In genomic region chr19:49339364-49340068, GRCh38 we compare ENCODE assay signal across 9 cellular contexts. TPM values are rescaled to one million over a fixed set of nuclear protein-coding genes. Genes with fewer than 3 reads are reported as not detected.
DNase-seq lines count a peak whose midpoint lies in the region; ATAC-seq, FAIRE-seq and TF ChIP-seq lines count a peak whose summit lies in the region.
"Had no signal": no experiment of that assay in that cellular context is flagged by ENCODE, and none has a peak within 500 bp of the region (broad histone marks: within the 10 kb centered on the region; RNA-seq: fewer than 3 reads in every experiment).

No MANE protein-coding gene starts in this region.

- POLR2A ChIA-PET in CD8-positive, alpha-beta T cell (lab: Charles Lee): interaction anchor here (0.5 kb wide), 1 partner anchor 150 kb away, joined by 3 read pairs; no protein-coding TSS in a partner anchor
- POLR2A ChIA-PET in HepG2 (lab: Yijun Ruan, JAX): interaction anchor here (0.6 to 1.1 kb wide), 2 partner anchors 8 to 427 kb away, joined by 3 to 4 read pairs; partner anchors contain the start of gene AP2A1

- BruUV-seq in HepG2 (replicated peaks; lab: Mats Ljungman, UMichigan): no TSS peak

- H3K36me3 ChIP-seq in CD8-positive, alpha-beta T cell (ENCODE audit: insufficient read depth, low read length): peaks cover 12% of the 10 kb centered on the region
- peaks cover 35% of the 10 kb centered on the region for H3K36me3 ChIP-seq in ectodermal cell (ENCODE audit: control insufficient read depth, insufficient read depth, low read length)
- H3K36me3 ChIP-seq in HepG2 (replicated peaks in 1 of 2; ENCODE audit: control insufficient read depth in 1 of 2, insufficient read depth in 2 of 2, low read length in 2 of 2): peaks cover 0 to 2% of the 10 kb centered on the region in 2 experiments; a peak in 1 of 5 replicates

- no peaks in the 10 kb centered on the region for H3K9me3 Mint-ChIP-seq in CD8-positive, alpha-beta T cell
- no peaks in the 10 kb centered on the region for H3K9me3 Mint-ChIP-seq in activated T-helper 17 cell treated with anti-CD3 and anti-CD28 coated beads, Interleukin-2, amount 50 U/mL, for 72 hours

- H3K27me3 ChIP-seq in CD8-positive, alpha-beta T cell (ENCODE audit: insufficient read depth, low read length): no peaks in the 10 kb centered on the region
- peaks cover 11% of the 10 kb centered on the region for H3K27me3 ChIP-seq in ectodermal cell (ENCODE audit: control insufficient read depth, insufficient read depth, low read length, poor library complexity, severe bottlenecking)
- no peaks in the 10 kb centered on the region for H3K27me3 ChIP-seq in HepG2 (ENCODE audit: control insufficient read depth in 1 of 2, insufficient read depth in 2 of 2, low read length in 2 of 2)
- H3K27me3 ChIP-seq: neutrophil had no signal

- H3K4me2 ChIP-seq in HepG2 (ENCODE audit: low read depth, low read length): no peak overlapping the region

- TF ChIP-seq POLR2A in HepG2 (IDR thresholded peaks at IDR 0.05; ENCODE audit: insufficient read depth in 1 of 2, low read depth in 2 of 2, low read length in 2 of 2): no peak

- H3K27ac Mint-ChIP-seq in CD8-positive, alpha-beta T cell: peak overlapping the region; percentile 63
- no peak overlapping the region for H3K27ac Mint-ChIP-seq in activated T-helper 17 cell treated with anti-CD3 and anti-CD28 coated beads, Interleukin-2, amount 50 U/mL, for 72 hours

- no peak overlapping the region for H3K4me3 ChIP-seq in CD8-positive, alpha-beta T cell (ENCODE audit: low read depth, low read length)
- H3K4me3 ChIP-seq in ectodermal cell (ENCODE audit: insufficient read depth, low read depth, low read length) (no peak overlapping the region), HepG2 (replicated peaks in 1 of 3; ENCODE audit: insufficient read depth in 1 of 3, low read depth in 2 of 3, low read length in 3 of 3) (no peak overlapping the region; a peak in 1 of 6 replicates)

- no peak for TF ChIP-seq RAD21 in HepG2 (CRISPR knock-in tag; IDR thresholded peaks at IDR 0.05)

- 11 to 12% methylated on average over 45 of the region's 45 CpGs for WGBS in ectodermal cell, 2 experiments
- 95% methylated on average over 29 of the region's 45 CpGs for WGBS in HepG2 (ENCODE audit: low lambda C conversion rate)

- peaks cover 55% of the 10 kb centered on the region for H3K36me3 Mint-ChIP-seq in CD8-positive, alpha-beta T cell
- peaks cover 53% of the 10 kb centered on the region for H3K36me3 Mint-ChIP-seq in activated T-helper 17 cell treated with anti-CD3 and anti-CD28 coated beads, Interleukin-2, amount 50 U/mL, for 72 hours (ENCODE audit: low read depth)

- in situ Hi-C loops in HepG2 (cut with HindIII; ENCODE audit: extremely low pct_ligation_motif_present, low pct_unique_long_range_greater_than_20kb): no loop called here

- H4K20me1 ChIP-seq in HepG2 (ENCODE audit: insufficient read depth, low read length): no peaks in the 10 kb centered on the region

- no peaks in the 10 kb centered on the region for H3K79me2 ChIP-seq in HepG2 (ENCODE audit: insufficient read depth, low read length)

- H3K4me3 Mint-ChIP-seq in CD8-positive, alpha-beta T cell: no peak overlapping the region
- H3K4me3 Mint-ChIP-seq in activated T-helper 17 cell treated with anti-CD3 and anti-CD28 coated beads, Interleukin-2, amount 50 U/mL, for 72 hours: no peak overlapping the region

- peaks cover 33% of the 10 kb centered on the region for H3K4me1 ChIP-seq in CD8-positive, alpha-beta T cell (ENCODE audit: insufficient read depth, low read length)
- H3K4me1 ChIP-seq in ectodermal cell (ENCODE audit: control insufficient read depth, insufficient read depth, low read length) (peaks cover 13% of the 10 kb centered on the region), HepG2 (ENCODE audit: insufficient read depth, low read length) (peaks cover 15% of the 10 kb centered on the region)

- H3K9ac ChIP-seq in HepG2 (ENCODE audit: insufficient read depth, low read depth, low read length): no peak overlapping the region

- FAIRE-seq in HepG2 (lab: Jason Lieb, UNC): no peak

- no peaks in the 10 kb centered on the region for H3K9me3 ChIP-seq in CD8-positive, alpha-beta T cell (ENCODE audit: low read length)
- H3K9me3 ChIP-seq in ectodermal cell (ENCODE audit: control insufficient read depth, low read length) (no peaks in the 10 kb centered on the region), HepG2 (ENCODE audit: low read length) (no peaks in the 10 kb centered on the region)
- H3K9me3 ChIP-seq: neutrophil had no signal

- no peak for ATAC-seq in CD8-positive, alpha-beta T cell
- ATAC-seq in HepG2 (no peak), HG03457 (IDR thresholded peaks at IDR 0.05; ENCODE audit: unreplicated experiment) (no peak)
- no peak for ATAC-seq in activated T-helper 17 cell treated with anti-CD3 and anti-CD28 coated beads, Interleukin-2, amount 50 U/mL, for 72 hours (replicated peaks)

- peaks cover 46% of the 10 kb centered on the region for H3K4me1 Mint-ChIP-seq in CD8-positive, alpha-beta T cell (ENCODE audit: low read depth)
- peaks cover 23% of the 10 kb centered on the region for H3K4me1 Mint-ChIP-seq in activated T-helper 17 cell treated with anti-CD3 and anti-CD28 coated beads, Interleukin-2, amount 50 U/mL, for 72 hours

- no peaks in the 10 kb centered on the region for H3K27me3 Mint-ChIP-seq in CD8-positive, alpha-beta T cell (ENCODE audit: low read depth)
- no peaks in the 10 kb centered on the region for H3K27me3 Mint-ChIP-seq in activated T-helper 17 cell treated with anti-CD3 and anti-CD28 coated beads, Interleukin-2, amount 50 U/mL, for 72 hours

- CTCF ChIA-PET in CD8-positive, alpha-beta T cell (lab: Charles Lee): no interaction called here
- CTCF ChIA-PET in HepG2 (lab: Yijun Ruan, JAX; ENCODE audit: low intra/inter-chr PET ratio, low total read pairs): no interaction called here

- DNase-seq in CD8-positive, alpha-beta T cell: no peak
- peak; percentile 90 for DNase-seq in NCI-H2227 (lab: John Stamatoyannopoulos, UW; ENCODE audit: unreplicated experiment)
- no peak for DNase-seq in HepG2 (ENCODE audit: low spot score)
- DNase-seq in superior temporal gyrus (ENCODE audit: extremely low spot score): peak; percentile 60
- DNase-seq in NCI-H1694 (lab: John Stamatoyannopoulos, UW): no peak

- no peak for TF ChIP-seq CTCF in CD8-positive, alpha-beta T cell (IDR thresholded peaks at IDR 0.05)
- no peak for TF ChIP-seq CTCF in HepG2 (CRISPR knock-in tag; IDR thresholded peaks at IDR 0.05)

- intact Hi-C loops in CD8-positive, alpha-beta T cell (cut with DNase I, micrococcal nuclease): no loop called here
- intact Hi-C loops in HepG2 (cut with micrococcal nuclease; ENCODE audit: unreplicated experiment): no loop called here

- TF ChIP-seq EP300 in HepG2 (IDR thresholded peaks at IDR 0.05; ENCODE audit: low read depth in 2 of 2, low read length in 2 of 2) (no peak), HepG2 (CRISPR knock-in tag; IDR thresholded peaks at IDR 0.05; ENCODE audit: borderline replicate concordance) (no peak)

- H3K27ac ChIP-seq in CD8-positive, alpha-beta T cell (ENCODE audit: low read depth, low read length): no peak overlapping the region
- H3K27ac ChIP-seq in ectodermal cell (ENCODE audit: insufficient read depth, low read depth, low read length, poor library complexity, severe bottlenecking) (peak overlapping the region; percentile 62), HepG2 (ENCODE audit: extremely low read length, insufficient read depth, low read length) (no peak overlapping the region)

- H2AFZ ChIP-seq in HepG2 (ENCODE audit: low read length): no peak overlapping the region

RNA-seq across cellular contexts. Expression of gene CD37, which starts 4.3 kb away (rescaled TPM):
- 100 to 1,000 TPM; 279 to 281 TPM for total RNA-seq in CD8-positive, alpha-beta T cell
- polyA plus RNA-seq in ectodermal cell (2013, experiment 1 of 4): not detected
- not detected for polyA plus RNA-seq in ectodermal cell (2013, experiment 2 of 4)
- not detected for polyA plus RNA-seq in ectodermal cell (2013, experiment 3 of 4)
- polyA plus RNA-seq in ectodermal cell (2013, experiment 4 of 4): not detected
- total RNA-seq in HepG2 (2016; rRNA removed; fragmentation: Illumina TruSeq; extraction: Trizol): not detected in 2 replicates
- not detected in 2 replicates for total RNA-seq in HepG2 (2016; cell fraction: cytosol; rRNA removed; fragmentation: Illumina TruSeq; extraction: Trizol; ENCODE audit: low read depth)
- total RNA-seq in HepG2 (2016; cell fraction: insoluble cytoplasmic fraction; rRNA removed; fragmentation: Illumina TruSeq; extraction: Trizol): not detected in 2 replicates
- not detected in 2 replicates for total RNA-seq in HepG2 (2016; cell fraction: membrane; rRNA removed; fragmentation: Illumina TruSeq; extraction: Trizol)
- not detected in 2 replicates for total RNA-seq in HepG2 (2016; cell fraction: nucleus; rRNA removed; fragmentation: Illumina TruSeq; extraction: Trizol)
- not detected in 2 replicates for polyA plus RNA-seq in HepG2 (2011; rRNA removed)
- polyA plus RNA-seq in HepG2 (2011; cell fraction: cytosol; rRNA removed): not detected in 2 replicates
- polyA plus RNA-seq in HepG2 (2011; cell fraction: nucleus; rRNA removed): 0.12 TPM in 1 of 2 replicates, not detected in the other
- 0.52 and 2.6 TPM in 2 replicates for polyA plus RNA-seq in HepG2 (2012)
- not detected in 2 replicates for polyA plus RNA-seq in HepG2 (2016; cell fraction: cytosol; fragmentation: Illumina TruSeq; extraction: Trizol; ENCODE audit: low read depth)
- polyA plus RNA-seq in HepG2 (2016; cell fraction: insoluble cytoplasmic fraction; fragmentation: Illumina TruSeq; extraction: Trizol; ENCODE audit: low read depth): not detected in 2 replicates
- not detected in 2 replicates for polyA plus RNA-seq in HepG2 (2016; cell fraction: membrane; fragmentation: Illumina TruSeq; extraction: Trizol; ENCODE audit: low read depth)
- polyA plus RNA-seq in HepG2 (2016; cell fraction: nucleus; fragmentation: Illumina TruSeq; extraction: Trizol; ENCODE audit: insufficient read depth, low read depth): not detected in 2 replicates
- 0.14 TPM in 1 of 2 replicates, not detected in the other for polyA minus RNA-seq in HepG2 (2011; rRNA and poly(A)+ RNA removed; ENCODE audit: low replicate concordance)
- polyA minus RNA-seq in HepG2 (2011; cell fraction: cytosol; rRNA and poly(A)+ RNA removed): not detected in 2 replicates
- not detected in 2 replicates for polyA minus RNA-seq in HepG2 (2011; cell fraction: nucleus; rRNA and poly(A)+ RNA removed)
- total RNA-seq in activated T-helper 17 cell treated with anti-CD3 and anti-CD28 coated beads, Interleukin-2, amount 50 U/mL, for 72 hours: 100 to 1,000 TPM; 125 to 168 TPM

RNA-seq across cellular contexts. Expression of gene SLC6A16, which starts 14.5 kb away (rescaled TPM):
- total RNA-seq in CD8-positive, alpha-beta T cell: 1 to 10 TPM; 2.3 to 2.5 TPM
- 9.2 TPM for polyA plus RNA-seq in ectodermal cell (2013, experiment 1 of 4)
- polyA plus RNA-seq in ectodermal cell (2013, experiment 2 of 4): 8.2 TPM
- polyA plus RNA-seq in ectodermal cell (2013, experiment 3 of 4): 4.1 TPM
- polyA plus RNA-seq in ectodermal cell (2013, experiment 4 of 4): 5.0 TPM
- 0.07 TPM in 1 of 2 replicates, not detected in the other for total RNA-seq in HepG2 (2016; rRNA removed; fragmentation: Illumina TruSeq; extraction: Trizol)
- total RNA-seq in HepG2 (2016; cell fraction: cytosol; rRNA removed; fragmentation: Illumina TruSeq; extraction: Trizol; ENCODE audit: low read depth): not detected in 2 replicates
- 0.11 and 0.25 TPM in 2 replicates for total RNA-seq in HepG2 (2016; cell fraction: insoluble cytoplasmic fraction; rRNA removed; fragmentation: Illumina TruSeq; extraction: Trizol)
- total RNA-seq in HepG2 (2016; cell fraction: membrane; rRNA removed; fragmentation: Illumina TruSeq; extraction: Trizol): not detected in 2 replicates
- 1.4 TPM in 1 of 2 replicates, not detected in the other for total RNA-seq in HepG2 (2016; cell fraction: nucleus; rRNA removed; fragmentation: Illumina TruSeq; extraction: Trizol)
- 0.18 and 0.22 TPM in 2 replicates for polyA plus RNA-seq in HepG2 (2011; rRNA removed)
- 0.11 and 0.36 TPM in 2 replicates for polyA plus RNA-seq in HepG2 (2011; cell fraction: cytosol; rRNA removed)
- 0.33 and 0.95 TPM in 2 replicates for polyA plus RNA-seq in HepG2 (2011; cell fraction: nucleus; rRNA removed)
- 0.31 and 0.64 TPM in 2 replicates for polyA plus RNA-seq in HepG2 (2012)
- not detected in 2 replicates for polyA plus RNA-seq in HepG2 (2016; cell fraction: cytosol; fragmentation: Illumina TruSeq; extraction: Trizol; ENCODE audit: low read depth)
- polyA plus RNA-seq in HepG2 (2016; cell fraction: insoluble cytoplasmic fraction; fragmentation: Illumina TruSeq; extraction: Trizol; ENCODE audit: low read depth): not detected in 2 replicates
- 0.35 and 0.39 TPM in 2 replicates for polyA plus RNA-seq in HepG2 (2016; cell fraction: membrane; fragmentation: Illumina TruSeq; extraction: Trizol; ENCODE audit: low read depth)
- polyA plus RNA-seq in HepG2 (2016; cell fraction: nucleus; fragmentation: Illumina TruSeq; extraction: Trizol; ENCODE audit: insufficient read depth, low read depth): 0.45 TPM in 1 of 2 replicates, not detected in the other
- 0.20 and 1.2 TPM in 2 replicates for polyA minus RNA-seq in HepG2 (2011; rRNA and poly(A)+ RNA removed; ENCODE audit: low replicate concordance)
- polyA minus RNA-seq in HepG2 (2011; cell fraction: cytosol; rRNA and poly(A)+ RNA removed): not detected in 2 replicates
- 0.26 and 0.37 TPM in 2 replicates for polyA minus RNA-seq in HepG2 (2011; cell fraction: nucleus; rRNA and poly(A)+ RNA removed)
- total RNA-seq in activated T-helper 17 cell treated with anti-CD3 and anti-CD28 coated beads, Interleukin-2, amount 50 U/mL, for 72 hours: 1 to 10 TPM; 1.1 to 1.4 TPM

RNA-seq across cellular contexts. Expression of gene TEAD2, which starts 22.7 kb away (rescaled TPM):
- not detected for total RNA-seq in CD8-positive, alpha-beta T cell
- 256 TPM for polyA plus RNA-seq in ectodermal cell (2013, experiment 1 of 4)
- polyA plus RNA-seq in ectodermal cell (2013, experiment 2 of 4): 264 TPM
- 213 TPM for polyA plus RNA-seq in ectodermal cell (2013, experiment 3 of 4)
- 230 TPM for polyA plus RNA-seq in ectodermal cell (2013, experiment 4 of 4)
- 12.1 and 12.5 TPM in 2 replicates for total RNA-seq in HepG2 (2016; rRNA removed; fragmentation: Illumina TruSeq; extraction: Trizol)
- 11.8 and 12.3 TPM in 2 replicates for total RNA-seq in HepG2 (2016; cell fraction: cytosol; rRNA removed; fragmentation: Illumina TruSeq; extraction: Trizol; ENCODE audit: low read depth)
- total RNA-seq in HepG2 (2016; cell fraction: insoluble cytoplasmic fraction; rRNA removed; fragmentation: Illumina TruSeq; extraction: Trizol): 9.2 and 11.2 TPM in 2 replicates
- total RNA-seq in HepG2 (2016; cell fraction: membrane; rRNA removed; fragmentation: Illumina TruSeq; extraction: Trizol): 23.3 and 24.4 TPM in 2 replicates
- total RNA-seq in HepG2 (2016; cell fraction: nucleus; rRNA removed; fragmentation: Illumina TruSeq; extraction: Trizol): 7.1 and 8.2 TPM in 2 replicates
- 10.4 and 10.8 TPM in 2 replicates for polyA plus RNA-seq in HepG2 (2011; rRNA removed)
- polyA plus RNA-seq in HepG2 (2011; cell fraction: cytosol; rRNA removed): 9.2 and 9.3 TPM in 2 replicates
- polyA plus RNA-seq in HepG2 (2011; cell fraction: nucleus; rRNA removed): 10.2 and 11.2 TPM in 2 replicates
- polyA plus RNA-seq in HepG2 (2012): 7.3 and 7.6 TPM in 2 replicates
- polyA plus RNA-seq in HepG2 (2016; cell fraction: cytosol; fragmentation: Illumina TruSeq; extraction: Trizol; ENCODE audit: low read depth): 15.6 and 17.1 TPM in 2 replicates
- polyA plus RNA-seq in HepG2 (2016; cell fraction: insoluble cytoplasmic fraction; fragmentation: Illumina TruSeq; extraction: Trizol; ENCODE audit: low read depth): 12.6 and 13.8 TPM in 2 replicates
- polyA plus RNA-seq in HepG2 (2016; cell fraction: membrane; fragmentation: Illumina TruSeq; extraction: Trizol; ENCODE audit: low read depth): 23.9 and 26.3 TPM in 2 replicates
- polyA plus RNA-seq in HepG2 (2016; cell fraction: nucleus; fragmentation: Illumina TruSeq; extraction: Trizol; ENCODE audit: insufficient read depth, low read depth): 13.0 and 14.8 TPM in 2 replicates
- 22.0 and 36.3 TPM in 2 replicates for polyA minus RNA-seq in HepG2 (2011; rRNA and poly(A)+ RNA removed; ENCODE audit: low replicate concordance)
- polyA minus RNA-seq in HepG2 (2011; cell fraction: cytosol; rRNA and poly(A)+ RNA removed): 4.6 and 8.0 TPM in 2 replicates
- 5.3 and 5.8 TPM in 2 replicates for polyA minus RNA-seq in HepG2 (2011; cell fraction: nucleus; rRNA and poly(A)+ RNA removed)
- total RNA-seq in activated T-helper 17 cell treated with anti-CD3 and anti-CD28 coated beads, Interleukin-2, amount 50 U/mL, for 72 hours: under 1 TPM in 1 of 2 donors, not detected in 1; 0.16 TPM

RNA-seq across cellular contexts. Expression of gene DKKL1, which starts 24.2 kb away (rescaled TPM):
- not detected for total RNA-seq in CD8-positive, alpha-beta T cell
- 5.4 TPM for polyA plus RNA-seq in ectodermal cell (2013, experiment 1 of 4)
- polyA plus RNA-seq in ectodermal cell (2013, experiment 2 of 4): 4.3 TPM
- polyA plus RNA-seq in ectodermal cell (2013, experiment 3 of 4): 8.6 TPM
- 7.2 TPM for polyA plus RNA-seq in ectodermal cell (2013, experiment 4 of 4)
- total RNA-seq in HepG2 (2016; rRNA removed; fragmentation: Illumina TruSeq; extraction: Trizol): 0.31 TPM in 1 of 2 replicates, not detected in the other
- total RNA-seq in HepG2 (2016; cell fraction: cytosol; rRNA removed; fragmentation: Illumina TruSeq; extraction: Trizol; ENCODE audit: low read depth): not detected in 2 replicates
- total RNA-seq in HepG2 (2016; cell fraction: insoluble cytoplasmic fraction; rRNA removed; fragmentation: Illumina TruSeq; extraction: Trizol): 0.17 TPM in 1 of 2 replicates, not detected in the other
- total RNA-seq in HepG2 (2016; cell fraction: membrane; rRNA removed; fragmentation: Illumina TruSeq; extraction: Trizol): not detected in 2 replicates
- total RNA-seq in HepG2 (2016; cell fraction: nucleus; rRNA removed; fragmentation: Illumina TruSeq; extraction: Trizol): not detected in 2 replicates
- 0.30 and 0.33 TPM in 2 replicates for polyA plus RNA-seq in HepG2 (2011; rRNA removed)
- polyA plus RNA-seq in HepG2 (2011; cell fraction: cytosol; rRNA removed): 0.13 and 0.24 TPM in 2 replicates
- 0.16 and 0.45 TPM in 2 replicates for polyA plus RNA-seq in HepG2 (2011; cell fraction: nucleus; rRNA removed)
- 0.29 TPM in 1 of 2 replicates, not detected in the other for polyA plus RNA-seq in HepG2 (2012)
- polyA plus RNA-seq in HepG2 (2016; cell fraction: cytosol; fragmentation: Illumina TruSeq; extraction: Trizol; ENCODE audit: low read depth): not detected in 2 replicates
- polyA plus RNA-seq in HepG2 (2016; cell fraction: insoluble cytoplasmic fraction; fragmentation: Illumina TruSeq; extraction: Trizol; ENCODE audit: low read depth): not detected in 2 replicates
- polyA plus RNA-seq in HepG2 (2016; cell fraction: membrane; fragmentation: Illumina TruSeq; extraction: Trizol; ENCODE audit: low read depth): not detected in 2 replicates
- 1.0 TPM in 1 of 2 replicates, not detected in the other for polyA plus RNA-seq in HepG2 (2016; cell fraction: nucleus; fragmentation: Illumina TruSeq; extraction: Trizol; ENCODE audit: insufficient read depth, low read depth)
- polyA minus RNA-seq in HepG2 (2011; rRNA and poly(A)+ RNA removed; ENCODE audit: low replicate concordance): not detected in 2 replicates
- polyA minus RNA-seq in HepG2 (2011; cell fraction: cytosol; rRNA and poly(A)+ RNA removed): not detected in 2 replicates
- polyA minus RNA-seq in HepG2 (2011; cell fraction: nucleus; rRNA and poly(A)+ RNA removed): not detected in 2 replicates
- total RNA-seq in activated T-helper 17 cell treated with anti-CD3 and anti-CD28 coated beads, Interleukin-2, amount 50 U/mL, for 72 hours: not detected

RNA-seq across cellular contexts. Expression of gene KASH5, which starts 48.5 kb away (rescaled TPM):
- total RNA-seq in CD8-positive, alpha-beta T cell: not detected
- polyA plus RNA-seq in ectodermal cell (2013, experiment 1 of 4): 0.31 TPM
- polyA plus RNA-seq in ectodermal cell (2013, experiment 2 of 4): not detected
- polyA plus RNA-seq in ectodermal cell (2013, experiment 3 of 4): 0.11 TPM
- 0.32 TPM for polyA plus RNA-seq in ectodermal cell (2013, experiment 4 of 4)
- total RNA-seq in HepG2 (2016; rRNA removed; fragmentation: Illumina TruSeq; extraction: Trizol): not detected in 2 replicates
- total RNA-seq in HepG2 (2016; cell fraction: cytosol; rRNA removed; fragmentation: Illumina TruSeq; extraction: Trizol; ENCODE audit: low read depth): not detected in 2 replicates
- not detected in 2 replicates for total RNA-seq in HepG2 (2016; cell fraction: insoluble cytoplasmic fraction; rRNA removed; fragmentation: Illumina TruSeq; extraction: Trizol)
- total RNA-seq in HepG2 (2016; cell fraction: membrane; rRNA removed; fragmentation: Illumina TruSeq; extraction: Trizol): not detected in 2 replicates
- not detected in 2 replicates for total RNA-seq in HepG2 (2016; cell fraction: nucleus; rRNA removed; fragmentation: Illumina TruSeq; extraction: Trizol)
- not detected in 2 replicates for polyA plus RNA-seq in HepG2 (2011; rRNA removed)
- not detected in 2 replicates for polyA plus RNA-seq in HepG2 (2011; cell fraction: cytosol; rRNA removed)
- polyA plus RNA-seq in HepG2 (2011; cell fraction: nucleus; rRNA removed): not detected in 2 replicates
- not detected in 2 replicates for polyA plus RNA-seq in HepG2 (2012)
- not detected in 2 replicates for polyA plus RNA-seq in HepG2 (2016; cell fraction: cytosol; fragmentation: Illumina TruSeq; extraction: Trizol; ENCODE audit: low read depth)
- polyA plus RNA-seq in HepG2 (2016; cell fraction: insoluble cytoplasmic fraction; fragmentation: Illumina TruSeq; extraction: Trizol; ENCODE audit: low read depth): not detected in 2 replicates
- not detected in 2 replicates for polyA plus RNA-seq in HepG2 (2016; cell fraction: membrane; fragmentation: Illumina TruSeq; extraction: Trizol; ENCODE audit: low read depth)
- polyA plus RNA-seq in HepG2 (2016; cell fraction: nucleus; fragmentation: Illumina TruSeq; extraction: Trizol; ENCODE audit: insufficient read depth, low read depth): not detected in 2 replicates
- not detected in 2 replicates for polyA minus RNA-seq in HepG2 (2011; rRNA and poly(A)+ RNA removed; ENCODE audit: low replicate concordance)
- polyA minus RNA-seq in HepG2 (2011; cell fraction: cytosol; rRNA and poly(A)+ RNA removed): not detected in 2 replicates
- not detected in 2 replicates for polyA minus RNA-seq in HepG2 (2011; cell fraction: nucleus; rRNA and poly(A)+ RNA removed)
- 1 to 10 TPM in 1 of 2 donors, not detected in 1; 1.1 TPM for total RNA-seq in activated T-helper 17 cell treated with anti-CD3 and anti-CD28 coated beads, Interleukin-2, amount 50 U/mL, for 72 hours

Comparison
In these comparisons a context has a peak if more than half of its experiments do, and no peak if none do; other contexts are left out.
1. DNase-seq: peak in NCI-H2227 (single experiment) and superior temporal gyrus (single experiment); none in CD8-positive, alpha-beta T cell (0 of 7), HepG2 (single experiment) and NCI-H1694 (single experiment).
2. RNA of gene CD37, which starts 4.3 kb away (total RNA-seq): 279 to 281 TPM in CD8-positive, alpha-beta T cell and 125 to 168 TPM in activated T-helper 17 cell treated with anti-CD3 and anti-CD28 coated beads, Interleukin-2, amount 50 U/mL, for 72 hours; not detected in HepG2; every median in the first group is over 10 times any median in the second.
3. RNA of gene TEAD2, which starts 22.7 kb away (total RNA-seq): 7.1 to 24.4 TPM in HepG2; 0.16 TPM in activated T-helper 17 cell treated with anti-CD3 and anti-CD28 coated beads, Interleukin-2, amount 50 U/mL, for 72 hours and not detected in CD8-positive, alpha-beta T cell; every median in the first group is over 4 times any median in the second.